In the genomic region with DNA sequence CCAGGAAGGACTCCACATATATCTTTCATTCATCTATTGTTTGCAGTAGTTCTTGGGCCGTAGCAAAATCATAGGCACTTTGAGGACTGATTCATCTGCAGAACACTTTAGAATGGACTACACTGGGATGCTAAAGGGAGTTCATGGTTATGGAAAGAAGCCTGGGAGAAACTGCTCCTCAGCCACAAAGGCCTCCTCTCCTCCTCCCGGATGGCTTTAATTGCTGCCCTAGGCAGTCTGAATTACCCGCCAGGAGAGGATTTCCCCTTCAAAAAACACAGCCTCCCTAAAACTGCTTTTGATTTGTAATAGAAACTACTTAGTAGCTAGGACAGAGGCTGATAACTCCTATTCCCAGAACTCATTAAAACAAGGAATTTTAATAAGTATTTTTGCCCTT, we compare ENCODE assay signal across 25 cellular contexts. TPM values are rescaled to one million over a fixed set of nuclear protein-coding genes. Genes with fewer than 3 reads are reported as not detected.
A peak's percentile ranks its signal among the peaks of the same experiment; 100 is the strongest.
DNase-seq lines count a peak whose midpoint lies in the region; ATAC-seq and TF ChIP-seq lines count a peak whose summit lies in the region.
"Had no signal": no experiment of that assay in that cellular context is flagged by ENCODE, and none has a peak within 500 bp of the region (broad histone marks: within the 10 kb centered on the region; RNA-seq: fewer than 3 reads in every experiment).

No MANE protein-coding gene starts in this region.

- DNase-seq in ELF-1 (ENCODE audit: low read depth, low spot score) (peak; percentile 36), esophagus muscularis mucosa (ENCODE audit: extremely low spot score) (peak; percentile 24), psoas muscle (no peak), NCI-H187 (lab: John Stamatoyannopoulos, UW) (no peak)
- DNase-seq: 8988T; ACHN; BE2C; CD8-positive, alpha-beta memory T cell; DMS 273 treated with DMSO at 0.1 percent for 48 hours; DMS79; EL; NCI-H1092; NCI-H1436; NCI-H187 treated with DMSO at 0.1 percent for 48 hours; NCI-H524; NCI-H774; PC-9 had no signal

- intact Hi-C loops in esophagus muscularis mucosa (cut with DNase I) (no loop called here), psoas muscle (cut with DNase I) (loop anchor here in 1 of 2 donors (5.0 kb wide), 1 partner anchor 43 kb away; no protein-coding TSS in a partner anchor)

- WGBS in esophagus muscularis mucosa: 45% methylated on average over 3 of the region's 3 CpGs
- 38 to 48% (median 45%) methylated on average over 3 of the region's 3 CpGs for WGBS in psoas muscle, 3 donors

- H3K4me3 ChIP-seq in HUES48 (ENCODE audit: low read depth, low read length) (no peak overlapping the region), esophagus muscularis mucosa (no peak overlapping the region), psoas muscle (no peak overlapping the region)
- H3K4me3 ChIP-seq: HAP-1, PC-9, SJCRH30 had no signal

- TF ChIP-seq POLR2A in esophagus muscularis mucosa (IDR thresholded peaks at IDR 0.05; ENCODE audit: low read depth): no peak

- H3K9ac ChIP-seq in HUES48 (ENCODE audit: low read depth, low read length): no peak overlapping the region

- H3K27ac ChIP-seq in HUES48 (ENCODE audit: low read depth, low read length) (peak overlapping the region; percentile 39), esophagus muscularis mucosa (replicated peaks in 1 of 4) (no peak overlapping the region), psoas muscle (peak overlapping the region; percentile 82)
- H3K27ac ChIP-seq: PC-9, SJCRH30 had no signal

- ATAC-seq in psoas muscle: no peak
- ATAC-seq in HG02885 (IDR thresholded peaks at IDR 0.05; ENCODE audit: poor library complexity, unreplicated experiment): no peak
- no peak for ATAC-seq in HG02763 (IDR thresholded peaks at IDR 0.05; ENCODE audit: unreplicated experiment)

- H3K36me3 ChIP-seq in HUES48 (ENCODE audit: control insufficient read depth, insufficient read depth, low read length) (no peaks in the 10 kb centered on the region), esophagus muscularis mucosa (no peaks in the 10 kb centered on the region), psoas muscle (ENCODE audit: insufficient read depth in 1 of 2, low read depth in 1 of 2) (no peaks in the 10 kb centered on the region)
- H3K36me3 ChIP-seq: BE2C, HAP-1, SJCRH30 had no signal

- TF ChIP-seq EP300 in esophagus muscularis mucosa (IDR thresholded peaks at IDR 0.05): no peak

- TF ChIP-seq CTCF in esophagus muscularis mucosa (IDR thresholded peaks at IDR 0.05): no peak
- TF ChIP-seq CTCF in psoas muscle (IDR thresholded peaks at IDR 0.05): no peak

- H3K9me3 ChIP-seq in HUES48 (ENCODE audit: control insufficient read depth, insufficient read depth, low read length): no peaks in the 10 kb centered on the region
- no peaks in the 10 kb centered on the region for H3K9me3 ChIP-seq in esophagus muscularis mucosa
- H3K9me3 ChIP-seq in psoas muscle: no peaks in the 10 kb centered on the region
- H3K9me3 ChIP-seq: BE2C, HAP-1, SJCRH30 had no signal

- H3K4me1 ChIP-seq in HUES48 (ENCODE audit: control insufficient read depth, insufficient read depth, low read length): peaks cover 19% of the 10 kb centered on the region
- peaks cover 0 to 10% (median 9%) of the 10 kb centered on the region in 4 donors for H3K4me1 ChIP-seq in esophagus muscularis mucosa
- H3K4me1 ChIP-seq in psoas muscle: peaks cover 28% of the 10 kb centered on the region
- H3K4me1 ChIP-seq: BE2C had no signal

- H3K27me3 ChIP-seq in HUES48 (ENCODE audit: control insufficient read depth, insufficient read depth, low read length): peaks cover 23% of the 10 kb centered on the region
- H3K27me3 ChIP-seq in esophagus muscularis mucosa: peaks cover 0 to 50% (median 4%) of the 10 kb centered on the region in 4 donors
- no peaks in the 10 kb centered on the region for H3K27me3 ChIP-seq in psoas muscle (ENCODE audit: insufficient read depth in 3 of 3, low read length in 2 of 3)

RNA-seq across cellular contexts. Expression of a gene that starts 4.6 kb away (rescaled TPM):
- total RNA-seq in esophagus muscularis mucosa (under 1 TPM in 2 of 4 donors, not detected in 2; 0.17 to 0.40 TPM), psoas muscle (1 to 10 TPM; 2.6 to 7.9 (median 4.4) TPM)
- polyA plus RNA-seq in psoas muscle: 10 to 100 TPM in 1 of 3 donors, 1 to 10 TPM in 1, under 1 TPM in 1; 0.87 to 12.1 (median 8.0) TPM
- total RNA-seq: Right ventricle myocardium inferior, RPMI7951 had no signal
- polyA plus RNA-seq: CD14-positive monocyte; CD8-positive, alpha-beta memory T cell had no signal

RNA-seq across cellular contexts. Expression of a gene that starts 52.2 kb away (rescaled TPM):
- total RNA-seq in esophagus muscularis mucosa (not detected), psoas muscle (10 to 100 TPM in 2 of 4 donors, 1 to 10 TPM in 2; 2.5 to 14.4 (median 9.0) TPM)
- 10 to 100 TPM in 1 of 3 donors, 1 to 10 TPM in 1, under 1 TPM in 1; 0.98 to 30.0 (median 5.7) TPM for polyA plus RNA-seq in psoas muscle
- total RNA-seq: CD8-positive, alpha-beta memory T cell; Right ventricle myocardium inferior; RPMI7951 had no signal
- polyA plus RNA-seq: CD8-positive, alpha-beta memory T cell had no signal

Comparison
In these comparisons a context has a peak if more than half of its experiments do, and no peak if none do; other contexts are left out.
1. DNase-seq: peak in ELF-1 (single experiment) and esophagus muscularis mucosa (single experiment); none in psoas muscle (0 of 2) and NCI-H187 (0 of 2).
2. H3K27ac ChIP-seq: peak in HUES48 (single experiment) and psoas muscle (single experiment); none in esophagus muscularis mucosa (0 of 4).